Comparison of ENCODE assay signal across 8 cellular contexts in genomic region chr11:9265211-9266131, GRCh38. TPM values are rescaled to one million over a fixed set of nuclear protein-coding genes. Genes with fewer than 3 reads are reported as not detected.
A peak's percentile ranks its signal among the peaks of the same experiment; 100 is the strongest.
DNase-seq lines count a peak whose midpoint lies in the region; ATAC-seq, FAIRE-seq and TF ChIP-seq lines count a peak whose summit lies in the region.

Gene DENND5A (minus strand): TSS chr11:9265350. CDS start chr11:9265069, 281 bp downstream.

- FAIRE-seq in pancreas (lab: Jason Lieb, UNC) = no peak

- no peaks in the 10 kb centered on the region for H3K27me3 ChIP-seq in CD8-positive, alpha-beta T cell (ENCODE audit: insufficient read depth, low read length)
- H3K27me3 ChIP-seq in SU-DHL-6 (ENCODE audit: low read length) (no peaks in the 10 kb centered on the region), adipocyte (replicated peaks; ENCODE audit: control insufficient read depth, insufficient read depth, low read length) (no peaks in the 10 kb centered on the region), cardiac muscle cell (no peaks in the 10 kb centered on the region), pancreas (no peaks in the 10 kb centered on the region)

- peak within 1 kb of the TSS; percentile 77 for H3K4me2 ChIP-seq in SU-DHL-6 (ENCODE audit: low read depth, low read length, poor library complexity, severe bottlenecking)

- H3K4me3 ChIP-seq in CD8-positive, alpha-beta T cell (ENCODE audit: low read depth, low read length) = peak within 1 kb of the TSS; percentile 79
- H3K4me3 ChIP-seq in SU-DHL-6 (ENCODE audit: insufficient read depth, low read length, poor library complexity, severe bottlenecking) = peak within 1 kb of the TSS; percentile 69
- peak within 1 kb of the TSS; percentile 92 for H3K4me3 ChIP-seq in adipocyte (ENCODE audit: low read length)
- H3K4me3 ChIP-seq in cardiac muscle cell = peak within 1 kb of the TSS; percentile 98
- peak within 1 kb of the TSS; percentile 65 to 90 (median 76) for H3K4me3 ChIP-seq in pancreas

- H3K4me3 Mint-ChIP-seq in CD8-positive, alpha-beta T cell = peak within 1 kb of the TSS; percentile 98

- intact Hi-C loops in CD8-positive, alpha-beta T cell (cut with DNase I, micrococcal nuclease) = loop anchor here (2.0 kb wide), 2 partner anchors 15 to 47 kb away; no protein-coding TSS in a partner anchor
- intact Hi-C loops in pancreas (cut with DNase I) = no loop called here

- H3F3A ChIP-seq in SU-DHL-6 (ENCODE audit: insufficient read depth) = 0 out of 2 replicates have a peak, but pooled peaks cover 8% of the 10 kb centered on the region

- H3K36me3 ChIP-seq in CD8-positive, alpha-beta T cell (ENCODE audit: insufficient read depth, low read length) = no peaks in the 10 kb centered on the region
- no peaks in the 10 kb centered on the region for H3K36me3 ChIP-seq in SU-DHL-6 (ENCODE audit: low read length)
- no peaks in the 10 kb centered on the region for H3K36me3 ChIP-seq in adipocyte (ENCODE audit: control insufficient read depth, insufficient read depth, low read length, severe bottlenecking)
- H3K36me3 ChIP-seq in cardiac muscle cell = no peaks in the 10 kb centered on the region
- H3K36me3 ChIP-seq in pancreas = no peaks in the 10 kb centered on the region

- peaks cover 35% of the 10 kb centered on the region for H3K4me1 Mint-ChIP-seq in CD8-positive, alpha-beta T cell (ENCODE audit: low read depth)

- no peaks in the 10 kb centered on the region for H3K9me3 ChIP-seq in CD8-positive, alpha-beta T cell (ENCODE audit: low read length)
- H3K9me3 ChIP-seq in SU-DHL-6 (ENCODE audit: insufficient read depth, low read length) (no peaks in the 10 kb centered on the region), adipocyte (ENCODE audit: control insufficient read depth, low read length) (no peaks in the 10 kb centered on the region), cardiac muscle cell (ENCODE audit: low read depth) (no peaks in the 10 kb centered on the region), pancreas (no peaks in the 10 kb centered on the region)

- H3K36me3 Mint-ChIP-seq in CD8-positive, alpha-beta T cell = peaks cover 9% of the 10 kb centered on the region

- CTCF ChIA-PET in CD8-positive, alpha-beta T cell (lab: Charles Lee) = interaction anchor here (0.7 to 2.2 kb wide), 4 partner anchors 22 to 241 kb away, joined by 4 to 13 read pairs (median 4); no protein-coding TSS in a partner anchor

- WGBS in pancreas, 2 donors = 2% methylated on average over 28 to 63 of the region's 63 CpGs

- POLR2A ChIA-PET in CD8-positive, alpha-beta T cell (lab: Charles Lee) = interaction anchor here (0.7 to 2.5 kb wide), 5 partner anchors 9 to 195 kb away, joined by 3 to 14 read pairs (median 3); partner anchors contain the start of gene ZNF143

- peak within 1 kb of the TSS; percentile 75 for H2AFZ ChIP-seq in SU-DHL-6 (ENCODE audit: low read depth, low read length, severe bottlenecking)

- peak within 1 kb of the TSS; percentile 71 for H3K27ac ChIP-seq in CD8-positive, alpha-beta T cell (ENCODE audit: low read depth, low read length)
- H3K27ac ChIP-seq in SU-DHL-6 (ENCODE audit: low read depth, low read length) = no peak within 1 kb of the TSS
- peak within 1 kb of the TSS; percentile 98 for H3K27ac ChIP-seq in cardiac muscle cell
- peak within 1 kb of the TSS; percentile 96 to 100 (median 99) for H3K27ac ChIP-seq in pancreas

- H3K9me3 Mint-ChIP-seq in CD8-positive, alpha-beta T cell = no peaks in the 10 kb centered on the region

- H3K4me1 ChIP-seq in CD8-positive, alpha-beta T cell (ENCODE audit: insufficient read depth, low read length) = peaks cover 23% of the 10 kb centered on the region
- H3K4me1 ChIP-seq in adipocyte (ENCODE audit: control insufficient read depth, insufficient read depth, low read length) (peaks cover 26% of the 10 kb centered on the region), cardiac muscle cell (ENCODE audit: low read depth) (peaks cover 35% of the 10 kb centered on the region), pancreas (peaks cover 0 to 16% (median 6%) of the 10 kb centered on the region in 3 donors)

- DNase-seq in CD8-positive, alpha-beta T cell = peak; percentile 12 to 72 (median 50)
- peak; percentile 64 for DNase-seq in MV-4-11 (lab: John Stamatoyannopoulos, UW)
- peak; percentile 95 for DNase-seq in adipocyte (ENCODE audit: low read depth)
- DNase-seq in cardiac muscle cell (ENCODE audit: low read depth in 1 of 2, low spot score in 1 of 2) = peak; percentile 91 to 94
- DNase-seq in pancreas = peak; percentile 86 to 97 (median 91)
- DNase-seq in ureter (ENCODE audit: low spot score) = peak; percentile 84

- H3K9me2 ChIP-seq in SU-DHL-6 (replicated peaks; ENCODE audit: insufficient read depth, low read length) = no peaks in the 10 kb centered on the region

- TF ChIP-seq CTCF in CD8-positive, alpha-beta T cell (IDR thresholded peaks at IDR 0.05) = no peak
- TF ChIP-seq CTCF in SU-DHL-6 (IDR thresholded peaks at IDR 0.05; ENCODE audit: insufficient read depth, low read length, poor library complexity, severe bottlenecking) (no peak), cardiac muscle cell (IDR thresholded peaks at IDR 0.05; ENCODE audit: low read depth, low read length) (no peak), pancreas (IDR thresholded peaks at IDR 0.05) (no peak)

- no peaks in the 10 kb centered on the region for H3K79me2 ChIP-seq in SU-DHL-6 (ENCODE audit: insufficient read depth, low read length)

- peak within 1 kb of the TSS; percentile 63 for H3K9ac ChIP-seq in SU-DHL-6 (ENCODE audit: low read length)
- peak within 1 kb of the TSS; percentile 99 for H3K9ac ChIP-seq in adipocyte (ENCODE audit: low read length)

- H3K27ac Mint-ChIP-seq in CD8-positive, alpha-beta T cell = peak within 1 kb of the TSS; percentile 97

- ATAC-seq in CD8-positive, alpha-beta T cell = peak; percentile 44
- ATAC-seq in GM21529 (IDR thresholded peaks at IDR 0.05; ENCODE audit: unreplicated experiment) (peak; percentile 40), pancreas (peak; percentile 90 to 96 (median 92))

- no peaks in the 10 kb centered on the region for H3K27me3 Mint-ChIP-seq in CD8-positive, alpha-beta T cell (ENCODE audit: low read depth)

- H4K20me1 ChIP-seq in SU-DHL-6 (ENCODE audit: low read depth, low read length) = no peaks in the 10 kb centered on the region

RNA-seq across cellular contexts. Expression of gene DENND5A, which starts in this region (rescaled TPM):
- 10 to 100 TPM; 78.8 to 81.7 TPM for total RNA-seq in CD8-positive, alpha-beta T cell
- total RNA-seq in cardiac muscle cell (120 and 196 TPM in 2 replicates), pancreas (10 to 100 TPM; 21.5 to 32.1 (median 27.8) TPM), ureter (75.0 TPM)
- polyA plus RNA-seq in cardiac muscle cell (99.5 and 156 TPM in 2 replicates), pancreas (10 to 100 TPM; 20.0 to 27.0 TPM)

Comparison
In these comparisons a context has a peak if more than half of its experiments do, and no peak if none do; other contexts are left out.
1. ATAC-seq: peak in every context shown above with its lines; median percentile 92 in pancreas; 44 in CD8-positive, alpha-beta T cell; 40 in GM21529.
2. intact Hi-C loops: an anchor here in CD8-positive, alpha-beta T cell (2.0 kb wide); none called in pancreas.